In genomic region chr4:78235800-78236199, GRCh38 we compare ENCODE assay signal across 30 cellular contexts.
"Had no signal": no experiment of that assay in that cellular context is flagged by ENCODE, and none has a peak within 500 bp of the region (broad histone marks: within the 10 kb centered on the region; RNA-seq: fewer than 3 reads in every experiment).

No MANE protein-coding gene starts in this region.

- H3K27me3 Mint-ChIP-seq: naive B cell had no signal

- H3K9me3 Mint-ChIP-seq: immature natural killer cell, natural killer cell, neural progenitor cell had no signal

- DNase-seq: hypothalamus; immature natural killer cell; kidney; left ventricle myocardium inferior; mesendoderm; naive B cell; natural killer cell; nephron progenitor cell; occipital lobe; psoas muscle; stimulated activated CD4-positive, alpha-beta T cell treated with anti-CD3 and anti-CD28 coated beads, Interleukin-12 subunit alpha, Interleukin-12 subunit beta, amount 100 ng/mL, for 4 hours; stimulated activated CD4-positive, alpha-beta T cell treated with anti-CD3 and anti-CD28 coated beads, Interleukin-15, amount 100 ng/mL, for 24 hours; stimulated activated CD4-positive, alpha-beta T cell treated with anti-CD3 and anti-CD28 coated beads, Interleukin-2, amount 100 ng/mL, for 24 hours; stimulated activated CD4-positive, alpha-beta T cell treated with anti-CD3 and anti-CD28 coated beads, Interleukin-4, amount 100 ng/mL, for 1 hour; stimulated activated naive CD4-positive, alpha-beta T cell; stomach; testis; thyroid gland; transverse colon; upper lobe of right lung had no signal

- H3K4me1 Mint-ChIP-seq: immature natural killer cell, naive B cell, natural killer cell, nephron progenitor cell had no signal

- H3K4me3 Mint-ChIP-seq: immature natural killer cell, mesothelial cell of epicardium, naive B cell, natural killer cell, nephron progenitor cell, neural progenitor cell had no signal

- H3K36me3 ChIP-seq: left ventricle myocardium inferior, neural progenitor cell, neutrophil, right atrium auricular region, stomach, thyroid gland, transverse colon, upper lobe of right lung had no signal

- H3K4me3 ChIP-seq: left ventricle myocardium inferior, lung, neural progenitor cell, psoas muscle, right atrium auricular region, skin epidermis, stomach, testis, thyroid gland, transverse colon, upper lobe of right lung had no signal

- H3K27me3 ChIP-seq: neural progenitor cell, neutrophil, right atrium auricular region, stomach, testis, thyroid gland, transverse colon, upper lobe of right lung had no signal

- FAIRE-seq: islet of Langerhans, kidney, urothelium cell line had no signal

- H3K27ac Mint-ChIP-seq: immature natural killer cell, mesothelial cell of epicardium, naive B cell, natural killer cell, nephron progenitor cell, neural progenitor cell had no signal

- H3K27ac ChIP-seq: left ventricle myocardium inferior, neural progenitor cell, neutrophil, parathyroid adenoma, psoas muscle, right atrium auricular region, skin epidermis, stomach, testis, thyroid gland, transverse colon, upper lobe of right lung had no signal

- H3K36me3 Mint-ChIP-seq: immature natural killer cell, naive B cell, natural killer cell, neural progenitor cell had no signal

- ATAC-seq: natural killer cell, psoas muscle, sciatic nerve, upper lobe of right lung had no signal

- H3K4me1 ChIP-seq: left ventricle myocardium inferior, parathyroid adenoma, psoas muscle, right atrium auricular region, stomach, testis, thyroid gland, transverse colon, upper lobe of right lung had no signal
